8 cellular contexts compared by ENCODE assay signal in the genomic region with DNA sequence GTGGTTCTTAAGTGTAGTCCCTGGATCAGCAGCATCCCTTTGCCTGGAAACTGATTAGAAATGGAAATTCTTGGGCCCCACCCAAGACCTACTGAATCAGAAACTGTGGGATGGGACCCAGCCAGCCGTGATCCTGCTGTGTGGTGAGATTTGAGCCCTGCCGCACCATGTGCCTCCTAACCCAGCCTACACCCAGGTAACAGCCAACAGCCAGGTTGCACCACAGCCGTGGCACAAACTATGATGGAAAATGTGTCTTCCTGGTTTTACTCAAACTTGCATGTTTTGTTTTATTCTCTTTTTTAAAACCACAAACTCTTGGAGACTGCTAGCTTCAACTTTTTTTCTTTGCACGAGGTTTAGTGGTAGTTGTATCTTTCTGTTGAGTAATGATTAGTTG.
DNase-seq lines count a peak whose midpoint lies in the region; ATAC-seq and TF ChIP-seq lines count a peak whose summit lies in the region.

No MANE protein-coding gene starts in this region.

- ATAC-seq in HG03520 (IDR thresholded peaks at IDR 0.05; ENCODE audit: unreplicated experiment), result no peak

- peak overlapping the region; percentile 83; the same call in 1 of the 2 replicates for H3K4me3 ChIP-seq in GM08714 (ENCODE audit: low read length)
- peak overlapping the region; percentile 21 for H3K4me3 ChIP-seq in fibroblast of pulmonary artery (replicated peaks; ENCODE audit: low read depth, low read length)

- H3K27ac ChIP-seq in VCaP, result peak overlapping the region; percentile 96; the same call in 1 of the 2 replicates

- TF ChIP-seq CTCF in VCaP (conservative IDR thresholded peaks at IDR 0.05), result no peak
- TF ChIP-seq CTCF in fibroblast of pulmonary artery (IDR thresholded peaks at IDR 0.05; ENCODE audit: low read length, missing control alignments), result no peak

- DNase-seq in fibroblast of pulmonary artery (ENCODE audit: low read depth) (peak; percentile 25), putamen (ENCODE audit: low spot score) (no peak), HuH-7.5 (ENCODE audit: low spot score) (no peak), NCI-H1930 (lab: John Stamatoyannopoulos, UW) (no peak)
- peak in 2 of 3 donors; percentile 24 to 32 for DNase-seq in stimulated activated CD4-positive, alpha-beta T cell treated with anti-CD3 and anti-CD28 coated beads, Interleukin-12 subunit alpha, Interleukin-12 subunit beta, amount 100 ng/mL, for 48 hours (ENCODE audit: low read depth in 2 of 3, low spot score in 1 of 3)

Comparison
In these comparisons a context has a peak if more than half of its experiments do, and no peak if none do; other contexts are left out.
1. DNase-seq: peak in fibroblast of pulmonary artery (single experiment) and stimulated activated CD4-positive, alpha-beta T cell treated with anti-CD3 and anti-CD28 coated beads, Interleukin-12 subunit alpha, Interleukin-12 subunit beta, amount 100 ng/mL, for 48 hours (2 of 3); none in putamen (single experiment), HuH-7.5 (single experiment) and NCI-H1930 (0 of 2).